In genomic region chr5:131230406-131230805, GRCh38 we compare ENCODE assay signal across 9 cellular contexts. TPM values are rescaled to one million over a fixed set of nuclear protein-coding genes. Genes with fewer than 3 reads are reported as not detected.
DNase-seq lines count a peak whose midpoint lies in the region; ATAC-seq, FAIRE-seq and TF ChIP-seq lines count a peak whose summit lies in the region.
"Had no signal": no experiment of that assay in that cellular context is flagged by ENCODE, and none has a peak within 500 bp of the region (broad histone marks: within the 10 kb centered on the region; RNA-seq: fewer than 3 reads in every experiment).

No MANE protein-coding gene starts in this region.

- H3K4me1 ChIP-seq in heart right ventricle (peaks cover 0 to 6% (median 0%) of the 10 kb centered on the region in 9 donors), pancreas (no peaks in the 10 kb centered on the region)

- H3K4me3 ChIP-seq in GM08714 (ENCODE audit: low read length) (peak overlapping the region; percentile 43; the same call in 1 of the 2 replicates), heart right ventricle (no peak overlapping the region), pancreas (no peak overlapping the region)

- peaks cover 6% of the 10 kb centered on the region for H3K4me1 Mint-ChIP-seq in activated CD4-positive, alpha-beta memory T cell treated with anti-CD3 and anti-CD28 coated beads for 36 hours (ENCODE audit: low read depth)

- CTCF ChIA-PET in activated CD4-positive, alpha-beta memory T cell treated with anti-CD3 and anti-CD28 coated beads for 36 hours (lab: Charles Lee): interaction anchor here (0.7 kb wide), 1 partner anchor 9 kb away, joined by 3 read pairs; no protein-coding TSS in a partner anchor

- H3K27me3 ChIP-seq in heart right ventricle (no peaks in the 10 kb centered on the region), pancreas (no peaks in the 10 kb centered on the region)

- POLR2A ChIA-PET in activated CD4-positive, alpha-beta memory T cell treated with anti-CD3 and anti-CD28 coated beads for 36 hours (lab: Charles Lee): no interaction called here

- H3K36me3 ChIP-seq in heart right ventricle: no peaks in the 10 kb centered on the region
- H3K36me3 ChIP-seq in pancreas: no peaks in the 10 kb centered on the region

- 85 to 89% methylated on average over 5 of the region's 5 CpGs for WGBS in heart right ventricle, 2 donors
- WGBS in pancreas, 2 donors: 70% methylated on average over 5 of the region's 5 CpGs

- H3K4me3 Mint-ChIP-seq in activated CD4-positive, alpha-beta memory T cell treated with anti-CD3 and anti-CD28 coated beads for 36 hours: no peak overlapping the region

- DNase-seq in cerebellar cortex (ENCODE audit: low spot score): peak; percentile 11
- no peak for DNase-seq in NCI-H2107 (lab: John Stamatoyannopoulos, UW)
- DNase-seq in heart right ventricle: no peak
- DNase-seq in activated CD4-positive, alpha-beta memory T cell treated with anti-CD3 and anti-CD28 coated beads for 36 hours: no peak
- DNase-seq in pancreas: no peak
- DNase-seq: NCI-H1105 had no signal

- H3K9me3 Mint-ChIP-seq in activated CD4-positive, alpha-beta memory T cell treated with anti-CD3 and anti-CD28 coated beads for 36 hours: no peaks in the 10 kb centered on the region

- no peak for FAIRE-seq in pancreas (lab: Jason Lieb, UNC)

- no peak overlapping the region for H3K27ac Mint-ChIP-seq in activated CD4-positive, alpha-beta memory T cell treated with anti-CD3 and anti-CD28 coated beads for 36 hours

- no peaks in the 10 kb centered on the region for H3K27me3 Mint-ChIP-seq in activated CD4-positive, alpha-beta memory T cell treated with anti-CD3 and anti-CD28 coated beads for 36 hours

- H3K36me3 Mint-ChIP-seq in activated CD4-positive, alpha-beta memory T cell treated with anti-CD3 and anti-CD28 coated beads for 36 hours: no peaks in the 10 kb centered on the region

- TF ChIP-seq CTCF in heart right ventricle (IDR thresholded peaks at IDR 0.05) (no peak), pancreas (IDR thresholded peaks at IDR 0.05) (no peak)

- intact Hi-C loops in heart right ventricle (cut with DNase I) (no loop called here), pancreas (cut with DNase I) (no loop called here)
- intact Hi-C loops in activated CD4-positive, alpha-beta memory T cell treated with anti-CD3 and anti-CD28 coated beads for 36 hours (cut with micrococcal nuclease): no loop called here

- H3K9me3 ChIP-seq in heart right ventricle (no peaks in the 10 kb centered on the region), pancreas (no peaks in the 10 kb centered on the region)

- H3K27ac ChIP-seq in heart right ventricle (no peak overlapping the region), pancreas (no peak overlapping the region)

- peak; percentile 63 for ATAC-seq in GM21390 (IDR thresholded peaks at IDR 0.05; ENCODE audit: unreplicated experiment)
- peak; percentile 56 for ATAC-seq in HG03469 (IDR thresholded peaks at IDR 0.05; ENCODE audit: unreplicated experiment)
- ATAC-seq in heart right ventricle: no peak
- ATAC-seq in pancreas: no peak

RNA-seq across cellular contexts. Expression of gene CDC42SE2, which starts 33.4 kb away (rescaled TPM):
- total RNA-seq in heart right ventricle: 10 to 100 TPM in 9 of 10 donors, 1 to 10 TPM in 1; 9.3 to 25.8 (median 11.4) TPM
- 1 to 10 TPM; 5.4 to 7.8 TPM for polyA plus RNA-seq in heart right ventricle
- total RNA-seq in activated CD4-positive, alpha-beta memory T cell treated with anti-CD3 and anti-CD28 coated beads for 36 hours: 100 to 1,000 TPM; 103 to 104 TPM
- total RNA-seq in pancreas: 10 to 100 TPM; 16.5 to 30.5 (median 22.3) TPM
- 10 to 100 TPM; 10.7 to 20.5 TPM for polyA plus RNA-seq in pancreas

RNA-seq across cellular contexts. Expression of gene LYRM7, which starts 59.7 kb away (rescaled TPM):
- total RNA-seq in heart right ventricle (10 to 100 TPM; 16.5 to 31.5 (median 24.5) TPM), pancreas (1 to 10 TPM; 2.3 to 4.8 (median 3.0) TPM)
- polyA plus RNA-seq in heart right ventricle (10 to 100 TPM in 1 of 2 donors, 1 to 10 TPM in 1; 5.3 to 13.5 TPM), pancreas (1 to 10 TPM; 2.0 to 3.5 TPM)
- 10 to 100 TPM; 16.6 to 18.6 TPM for total RNA-seq in activated CD4-positive, alpha-beta memory T cell treated with anti-CD3 and anti-CD28 coated beads for 36 hours

Comparison
In these comparisons a context has a peak if more than half of its experiments do, and no peak if none do; other contexts are left out.
1. ATAC-seq: peak in GM21390 (single experiment) and HG03469 (single experiment); none in heart right ventricle (0 of 8) and pancreas (0 of 4).